Comparison of ENCODE assay signal across 8 cellular contexts in genomic region chr22:23184100-23184763, GRCh38. TPM values are rescaled to one million over a fixed set of nuclear protein-coding genes. Genes with fewer than 3 reads are reported as not detected.
A peak's percentile ranks its signal among the peaks of the same experiment; 100 is the strongest.
DNase-seq lines count a peak whose midpoint lies in the region.

No MANE protein-coding gene starts in this region.

- intact Hi-C loops in activated CD4-positive, alpha-beta memory T cell treated with anti-CD3 and anti-CD28 coated beads for 36 hours (cut with micrococcal nuclease), result no loop called here

- peaks cover 40% of the 10 kb centered on the region for H3K36me3 Mint-ChIP-seq in activated CD4-positive, alpha-beta T cell treated with anti-CD3 and anti-CD28 coated beads, Interleukin-2, amount 10 ng/mL, durations not matched to agents 7 days and 5 days (ENCODE audit: low read depth)
- H3K36me3 Mint-ChIP-seq in activated CD4-positive, alpha-beta memory T cell treated with anti-CD3 and anti-CD28 coated beads for 36 hours, result peaks cover 35% of the 10 kb centered on the region
- peaks cover 0 to 7% (median 3%) of the 10 kb centered on the region in 3 donors for H3K36me3 Mint-ChIP-seq in immature natural killer cell

- H3K27ac ChIP-seq in subcutaneous abdominal adipose tissue (ENCODE audit: low read depth, low read length), result peak overlapping the region; percentile 9

- peaks cover 55% of the 10 kb centered on the region for H3K4me1 Mint-ChIP-seq in activated CD4-positive, alpha-beta T cell treated with anti-CD3 and anti-CD28 coated beads, Interleukin-2, amount 10 ng/mL, durations not matched to agents 7 days and 5 days
- peaks cover 62% of the 10 kb centered on the region for H3K4me1 Mint-ChIP-seq in activated CD4-positive, alpha-beta memory T cell treated with anti-CD3 and anti-CD28 coated beads for 36 hours (ENCODE audit: low read depth)
- H3K4me1 Mint-ChIP-seq in immature natural killer cell, result peaks cover 77 to 78% of the 10 kb centered on the region in 2 donors

- H3K27me3 Mint-ChIP-seq in activated CD4-positive, alpha-beta T cell treated with anti-CD3 and anti-CD28 coated beads, Interleukin-2, amount 10 ng/mL, durations not matched to agents 7 days and 5 days, result no peaks in the 10 kb centered on the region
- H3K27me3 Mint-ChIP-seq in activated CD4-positive, alpha-beta memory T cell treated with anti-CD3 and anti-CD28 coated beads for 36 hours, result no peaks in the 10 kb centered on the region
- peaks cover 7 to 26% (median 14%) of the 10 kb centered on the region in 3 donors for H3K27me3 Mint-ChIP-seq in immature natural killer cell (ENCODE audit: low read depth in 3 of 3)

- peaks cover 12 to 76% (median 71%) of the 10 kb centered on the region in 5 donors for H3K4me1 ChIP-seq in subcutaneous abdominal adipose tissue (ENCODE audit: control insufficient read depth in 5 of 5, insufficient read depth in 5 of 5, low read length in 5 of 5)

- CTCF ChIA-PET in activated CD4-positive, alpha-beta T cell treated with anti-CD3 and anti-CD28 coated beads, Interleukin-2, amount 10 ng/mL, durations not matched to agents 7 days and 5 days (lab: Charles Lee), result interaction anchor here (0.9 to 1.7 kb wide), 3 partner anchors 13 to 101 kb away, joined by 3 to 8 read pairs (median 3); no protein-coding TSS in a partner anchor
- CTCF ChIA-PET in activated CD4-positive, alpha-beta memory T cell treated with anti-CD3 and anti-CD28 coated beads for 36 hours (lab: Charles Lee), result interaction anchor here (0.7 to 15.1 kb wide), 6 partner anchors 32 to 1357 kb away, joined by 3 to 309 read pairs (median 7); no protein-coding TSS in a partner anchor

- H3K4me3 ChIP-seq in subcutaneous abdominal adipose tissue (ENCODE audit: low read depth in 1 of 5, low read length in 5 of 5), result peak overlapping the region in 4 of 5 donors; percentile 73 to 88 (median 82)

- H3K9me3 Mint-ChIP-seq in activated CD4-positive, alpha-beta T cell treated with anti-CD3 and anti-CD28 coated beads, Interleukin-2, amount 10 ng/mL, durations not matched to agents 7 days and 5 days, result no peaks in the 10 kb centered on the region
- H3K9me3 Mint-ChIP-seq in activated CD4-positive, alpha-beta memory T cell treated with anti-CD3 and anti-CD28 coated beads for 36 hours, result no peaks in the 10 kb centered on the region
- H3K9me3 Mint-ChIP-seq in immature natural killer cell, result no peaks in the 10 kb centered on the region

- no peaks in the 10 kb centered on the region for H3K27me3 ChIP-seq in subcutaneous abdominal adipose tissue (ENCODE audit: control insufficient read depth in 5 of 5, insufficient read depth in 4 of 5, low read length in 5 of 5)

- POLR2A ChIA-PET in activated CD4-positive, alpha-beta T cell treated with anti-CD3 and anti-CD28 coated beads, Interleukin-2, amount 10 ng/mL, durations not matched to agents 7 days and 5 days (lab: Charles Lee), result interaction anchor here (0.6 kb wide), 1 partner anchor 87 kb away, joined by 4 read pairs; no protein-coding TSS in a partner anchor
- POLR2A ChIA-PET in activated CD4-positive, alpha-beta memory T cell treated with anti-CD3 and anti-CD28 coated beads for 36 hours (lab: Charles Lee), result interaction anchor here (0.8 kb wide), 1 partner anchor 42 kb away, joined by 3 read pairs; no protein-coding TSS in a partner anchor

- no peak for DNase-seq in activated CD4-positive, alpha-beta T cell treated with anti-CD3 and anti-CD28 coated beads, Interleukin-2, amount 10 ng/mL, durations not matched to agents 7 days and 5 days
- no peak for DNase-seq in activated CD4-positive, alpha-beta T cell treated with anti-CD3 and anti-CD28 coated beads for 4 hours
- no peak for DNase-seq in activated CD4-positive, alpha-beta memory T cell treated with anti-CD3 and anti-CD28 coated beads for 36 hours
- DNase-seq in immature natural killer cell (no peak), NCI-H187 (lab: John Stamatoyannopoulos, UW) (no peak), NCI-H1105 (lab: John Stamatoyannopoulos, UW) (no peak), occipital lobe (lab: John Stamatoyannopoulos, UW) (no peak)

- H3K9me3 ChIP-seq in subcutaneous abdominal adipose tissue (ENCODE audit: control insufficient read depth in 5 of 5, low read length in 5 of 5), result no peaks in the 10 kb centered on the region

- H3K27ac Mint-ChIP-seq in activated CD4-positive, alpha-beta T cell treated with anti-CD3 and anti-CD28 coated beads, Interleukin-2, amount 10 ng/mL, durations not matched to agents 7 days and 5 days, result peak overlapping the region; percentile 66
- peak overlapping the region; percentile 98 for H3K27ac Mint-ChIP-seq in activated CD4-positive, alpha-beta memory T cell treated with anti-CD3 and anti-CD28 coated beads for 36 hours
- H3K27ac Mint-ChIP-seq in immature natural killer cell, result peak overlapping the region; percentile 91 to 98 (median 94)

- peak overlapping the region in 2 of 5 donors; percentile 11 to 13 for H3K9ac ChIP-seq in subcutaneous abdominal adipose tissue (ENCODE audit: low read length in 5 of 5)

- H3K36me3 ChIP-seq in subcutaneous abdominal adipose tissue (ENCODE audit: control insufficient read depth in 5 of 5, insufficient read depth in 5 of 5, low read length in 5 of 5), result peaks cover 0 to 3% (median 0%) of the 10 kb centered on the region in 5 donors

- peak overlapping the region; percentile 81 for H3K4me3 Mint-ChIP-seq in activated CD4-positive, alpha-beta T cell treated with anti-CD3 and anti-CD28 coated beads, Interleukin-2, amount 10 ng/mL, durations not matched to agents 7 days and 5 days
- H3K4me3 Mint-ChIP-seq in activated CD4-positive, alpha-beta memory T cell treated with anti-CD3 and anti-CD28 coated beads for 36 hours, result peak overlapping the region; percentile 97
- H3K4me3 Mint-ChIP-seq in immature natural killer cell, result peak overlapping the region; percentile 95 to 97 (median 97)

RNA-seq across cellular contexts. Expression of gene BCR, which starts 3.9 kb away (rescaled TPM):
- total RNA-seq in activated CD4-positive, alpha-beta T cell treated with anti-CD3 and anti-CD28 coated beads, Interleukin-2, amount 10 ng/mL, durations not matched to agents 7 days and 5 days, result 10 to 100 TPM; 45.6 to 48.1 TPM
- total RNA-seq in activated CD4-positive, alpha-beta memory T cell treated with anti-CD3 and anti-CD28 coated beads for 36 hours, result 10 to 100 TPM; 60.4 to 69.0 TPM
- 10 to 100 TPM in 1 of 3 donors, 1 to 10 TPM in 2; 4.1 to 12.5 (median 5.6) TPM for polyA plus RNA-seq in immature natural killer cell
- 53.2 TPM for total RNA-seq in occipital lobe

RNA-seq across cellular contexts. Expression of gene RAB36, which starts 39.0 kb away (rescaled TPM):
- total RNA-seq in activated CD4-positive, alpha-beta T cell treated with anti-CD3 and anti-CD28 coated beads, Interleukin-2, amount 10 ng/mL, durations not matched to agents 7 days and 5 days, result under 1 TPM; 0.27 to 0.31 TPM
- total RNA-seq in activated CD4-positive, alpha-beta memory T cell treated with anti-CD3 and anti-CD28 coated beads for 36 hours, result under 1 TPM; 0.31 to 0.46 TPM
- polyA plus RNA-seq in immature natural killer cell, result 1 to 10 TPM in 2 of 3 donors, not detected in 1; 1.8 to 3.7 TPM
- total RNA-seq in occipital lobe, result 5.9 TPM

RNA-seq across cellular contexts. Expression of gene RSPH14, which starts 42.4 kb away (rescaled TPM):
- under 1 TPM in 1 of 2 experiments, not detected in 1; 0.47 TPM for total RNA-seq in activated CD4-positive, alpha-beta T cell treated with anti-CD3 and anti-CD28 coated beads, Interleukin-2, amount 10 ng/mL, durations not matched to agents 7 days and 5 days
- under 1 TPM in 1 of 2 experiments, not detected in 1; 0.46 TPM for total RNA-seq in activated CD4-positive, alpha-beta memory T cell treated with anti-CD3 and anti-CD28 coated beads for 36 hours
- polyA plus RNA-seq in immature natural killer cell, result under 1 TPM in 2 of 3 donors, not detected in 1; 0.26 to 0.66 TPM
- 1.9 TPM for total RNA-seq in occipital lobe
